ENCODE assay signal across 29 cellular contexts in the genomic region with DNA sequence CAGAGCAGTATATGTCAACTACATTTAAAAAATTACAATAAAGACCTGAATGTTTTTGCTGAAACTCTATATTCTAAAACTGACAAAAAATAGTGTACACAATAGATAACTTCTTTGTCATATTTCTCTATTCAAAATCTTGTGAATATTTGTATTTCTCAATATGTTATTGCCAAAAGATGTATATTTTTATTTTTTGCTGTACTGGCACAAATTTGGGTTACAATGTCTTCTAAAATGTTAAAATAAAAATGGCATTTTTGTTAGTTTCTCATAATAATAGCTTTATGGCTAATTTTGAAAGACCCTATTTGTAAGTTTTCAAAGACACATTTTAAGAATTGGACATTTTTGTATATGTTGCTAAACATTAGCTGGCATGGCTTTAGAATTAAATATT.
"Had no signal": no experiment of that assay in that cellular context is flagged by ENCODE, and none has a peak within 500 bp of the region (broad histone marks: within the 10 kb centered on the region; RNA-seq: fewer than 3 reads in every experiment).

No MANE protein-coding gene starts in this region.

- DNase-seq: hippocampal formation; left colon; left lung; mesendoderm; naive B cell; natural killer cell; nephron progenitor cell; occipital lobe; retina; right cardiac atrium; sigmoid colon; stimulated activated CD4-positive, alpha-beta T cell treated with anti-CD3 and anti-CD28 coated beads, Interleukin-1b, Interleukin-23, amount 100 ng/mL, for 48 hours; stimulated activated CD4-positive, alpha-beta T cell treated with anti-CD3 and anti-CD28 coated beads, Interleukin-2, amount 100 ng/mL, for 48 hours; stimulated activated CD4-positive, alpha-beta T cell treated with anti-CD3 and anti-CD28 coated beads, Interleukin-4, amount 100 ng/mL, for 4 hours; stimulated activated CD8-positive, alpha-beta memory T cell treated with anti-CD3 and anti-CD28 coated beads, Interleukin-4, amount 100 ng/mL, for 48 hours; stimulated activated naive CD8-positive, alpha-beta T cell treated with anti-CD3 and anti-CD28 coated beads, Interleukin-15, Interleukin-2, amounts not matched to agents 100 U/mL and 50 U/mL, for 24 hours; stomach; testis; thyroid gland; transverse colon; upper lobe of left lung had no signal

- H3K4me3 ChIP-seq: left lung, lung, neural progenitor cell, prostate gland, sigmoid colon, smooth muscle cell, stomach, testis, thyroid gland, transverse colon, upper lobe of left lung, vagina had no signal

- FAIRE-seq: keratinocyte had no signal

- H2AFZ ChIP-seq: neural progenitor cell had no signal

- H3K9ac ChIP-seq: neural progenitor cell had no signal

- ATAC-seq: left colon; left lung; natural killer cell; right cardiac atrium; stimulated activated memory B cell treated with anti-CD40 and anti-IgM and Interleukin-4, amounts not matched to agents 10 μg/mL and 1 μg/mL and 100 μg/mL, for 72 hours; stimulated activated naive CD8-positive, alpha-beta T cell treated with anti-CD3 and anti-CD28 coated beads, Interleukin-15, Interleukin-2, amounts not matched to agents 100 U/mL and 50 U/mL, for 24 hours had no signal

- H3K27ac ChIP-seq: left lung, neural progenitor cell, neutrophil, prostate gland, sigmoid colon, stomach, testis, thyroid gland, transverse colon, upper lobe of left lung, vagina had no signal

- H3K27me3 ChIP-seq: left lung, neural progenitor cell, neutrophil, sigmoid colon, stomach, testis, thyroid gland, transverse colon, upper lobe of left lung, vagina had no signal

- H3K9me3 ChIP-seq: left lung, neutrophil, prostate gland, sigmoid colon, testis, thyroid gland, transverse colon, upper lobe of left lung, vagina had no signal

- H3K4me2 ChIP-seq: neural progenitor cell, smooth muscle cell had no signal

- H3K4me1 ChIP-seq: left lung, neural progenitor cell, prostate gland, sigmoid colon, stomach, testis, thyroid gland, transverse colon, upper lobe of left lung, vagina had no signal

- H3K36me3 ChIP-seq: left lung, neural progenitor cell, neutrophil, prostate gland, thyroid gland, transverse colon, upper lobe of left lung, vagina had no signal
